ENCODE assay signal across 17 cellular contexts in the genomic region with DNA sequence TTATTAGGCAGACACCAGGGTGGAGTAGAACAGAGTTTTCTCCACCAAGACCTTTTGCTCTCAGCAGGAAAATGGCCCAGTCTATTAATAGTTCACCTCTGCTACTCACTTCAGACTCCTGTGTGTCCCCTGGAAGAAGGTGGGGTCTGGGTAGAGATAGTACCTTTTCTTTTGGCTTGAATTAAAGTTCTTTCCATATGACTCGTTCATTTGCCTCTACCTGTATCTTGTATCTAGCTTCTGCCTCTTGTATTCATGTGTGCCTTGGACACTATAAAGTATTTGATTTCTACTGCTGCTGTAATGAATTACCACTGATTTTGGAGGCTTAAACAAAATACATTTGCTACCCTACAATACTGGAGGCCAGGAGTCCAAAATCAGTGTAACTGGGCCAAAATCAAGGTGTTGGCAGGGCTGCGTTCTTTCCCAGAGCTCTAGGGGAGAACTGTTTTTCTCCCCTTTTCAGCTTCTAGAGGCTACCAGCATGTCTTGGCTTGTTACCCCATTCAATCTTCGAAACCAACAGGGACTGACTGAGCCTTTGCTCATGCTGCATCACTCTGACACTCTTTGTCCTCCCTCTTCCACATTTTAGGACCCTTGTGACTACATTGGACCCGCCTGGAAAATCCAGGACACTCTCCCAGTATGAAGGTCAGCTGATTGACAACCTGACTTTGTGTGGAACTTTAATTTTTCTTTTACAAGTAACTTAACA.
DNase-seq lines count a peak whose midpoint lies in the region; ATAC-seq, FAIRE-seq and TF ChIP-seq lines count a peak whose summit lies in the region.
"Had no signal": no experiment of that assay in that cellular context is flagged by ENCODE, and none has a peak within 500 bp of the region (broad histone marks: within the 10 kb centered on the region; RNA-seq: fewer than 3 reads in every experiment).

No MANE protein-coding gene starts in this region.

- H2AFZ ChIP-seq in GM23248 (0 out of 2 replicates have a peak overlapping the region, but pooled peaks have one; percentile 10), Loucy (ENCODE audit: low read length) (peak overlapping the region; percentile 38)
- H2AFZ ChIP-seq: PC-9 had no signal

- WGBS in GM23248 (ENCODE audit: low coverage in 1 of 2, low lambda C conversion rate in 2 of 2, missing lambda C conversion rate in 2 of 2), 2 experiments: 63 to 70% methylated on average over 4 of the region's 4 CpGs

- no peaks in the 10 kb centered on the region for H3K9me2 ChIP-seq in GM23248 (ENCODE audit: insufficient read depth)
- H3K9me2 ChIP-seq in Loucy (replicated peaks; ENCODE audit: low read depth, low read length): no peaks in the 10 kb centered on the region

- H3F3A ChIP-seq in GM23248 (ENCODE audit: insufficient read depth): no peaks in the 10 kb centered on the region; the same call in 1 of the 2 replicates
- H3F3A ChIP-seq in Loucy (ENCODE audit: low read depth): peaks cover 4% of the 10 kb centered on the region; the same call in 1 of the 2 replicates

- H3K27me3 ChIP-seq in GM23248 (replicated peaks; ENCODE audit: insufficient read depth) (no peaks in the 10 kb centered on the region), Loucy (ENCODE audit: insufficient read depth, low read length, poor library complexity, severe bottlenecking) (no peaks in the 10 kb centered on the region), foreskin keratinocyte (no peaks in the 10 kb centered on the region)

- no peaks in the 10 kb centered on the region for H4K20me1 ChIP-seq in GM23248 (ENCODE audit: insufficient read depth)
- no peaks in the 10 kb centered on the region for H4K20me1 ChIP-seq in Loucy (ENCODE audit: insufficient read depth, low read length, poor library complexity, severe bottlenecking)

- H3K79me2 ChIP-seq in GM23248 (ENCODE audit: insufficient read depth) (no peaks in the 10 kb centered on the region), Loucy (ENCODE audit: insufficient read depth, low read length) (no peaks in the 10 kb centered on the region)

- H3K4me1 ChIP-seq in GM23248 (ENCODE audit: insufficient read depth): no peaks in the 10 kb centered on the region
- peaks cover 66% of the 10 kb centered on the region for H3K4me1 ChIP-seq in Loucy (ENCODE audit: insufficient read depth, low read length, poor library complexity, severe bottlenecking)
- peaks cover 14% of the 10 kb centered on the region for H3K4me1 ChIP-seq in foreskin keratinocyte
- H3K4me1 ChIP-seq: Caco-2, SJCRH30 had no signal

- H3K9me3 ChIP-seq in GM23248 (ENCODE audit: low read depth): no peaks in the 10 kb centered on the region
- no peaks in the 10 kb centered on the region for H3K9me3 ChIP-seq in Loucy (ENCODE audit: insufficient read depth, low read depth, low read length)
- H3K9me3 ChIP-seq: Caco-2, SJCRH30 had no signal

- no peak for TF ChIP-seq CTCF in Loucy (conservative IDR thresholded peaks at IDR 0.05; ENCODE audit: low read length)
- TF ChIP-seq CTCF in foreskin keratinocyte (conservative IDR thresholded peaks at IDR 0.05): no peak
- no peak for TF ChIP-seq CTCF in coronary artery (IDR thresholded peaks at IDR 0.05)

- in situ Hi-C loops in GM23248 (cut with MboI): no loop called here

- H3K36me3 ChIP-seq in GM23248 (ENCODE audit: low read depth) (no peaks in the 10 kb centered on the region), Loucy (ENCODE audit: insufficient read depth, low read length) (no peaks in the 10 kb centered on the region)
- H3K36me3 ChIP-seq: SJCRH30 had no signal

- H3K4me3 ChIP-seq in GM23248 (no peak overlapping the region), Loucy (ENCODE audit: low read length, poor library complexity, severe bottlenecking) (no peak overlapping the region), coronary artery (no peak overlapping the region)
- H3K4me3 ChIP-seq: PC-9, SJCRH30 had no signal

- H3K4me2 ChIP-seq in GM23248 (ENCODE audit: unreplicated experiment) (no peak overlapping the region), Loucy (ENCODE audit: low read depth, low read length, poor library complexity, severe bottlenecking) (peak overlapping the region; percentile 11)
- H3K4me2 ChIP-seq: PC-9 had no signal

- ATAC-seq in GM18511 (IDR thresholded peaks at IDR 0.05; ENCODE audit: unreplicated experiment) (peak; percentile 9), foreskin keratinocyte (peak; percentile 88), HG02938 (IDR thresholded peaks at IDR 0.05; ENCODE audit: unreplicated experiment) (no peak)

- H3K27ac ChIP-seq in GM23248 (no peak overlapping the region), foreskin keratinocyte (peak overlapping the region; percentile 99), coronary artery (no peak overlapping the region)
- H3K27ac ChIP-seq: C4-2B, PC-9, SJCRH30 had no signal

- H3K9ac ChIP-seq in GM23248 (no peak overlapping the region), Loucy (ENCODE audit: low read depth, low read length, poor library complexity, severe bottlenecking) (peak overlapping the region; percentile 57)

- no peak for FAIRE-seq in frontal cortex (lab: Jason Lieb, UNC)
- FAIRE-seq: HepG2 had no signal

- DNase-seq in GM23248 (no peak), foreskin keratinocyte (peak; percentile 74 to 93), COLO829 (ENCODE audit: low spot score) (no peak), frontal cortex (ENCODE audit: low spot score in 2 of 2) (no peak), coronary artery (ENCODE audit: low spot score) (no peak)
- DNase-seq: DMS153, NCI-H1417 treated with DMSO at 0.1 percent for 48 hours, NCI-H2029 treated with DMSO at 0.1 percent for 48 hours, NCI-H774 had no signal

Comparison
In these comparisons a context has a peak if more than half of its experiments do, and no peak if none do; other contexts are left out.
1. DNase-seq: peak in foreskin keratinocyte (2 of 2); none in GM23248 (single experiment), COLO829 (single experiment), frontal cortex (0 of 2) and coronary artery (single experiment).